24 cellular contexts compared by ENCODE assay signal in the genomic region with DNA sequence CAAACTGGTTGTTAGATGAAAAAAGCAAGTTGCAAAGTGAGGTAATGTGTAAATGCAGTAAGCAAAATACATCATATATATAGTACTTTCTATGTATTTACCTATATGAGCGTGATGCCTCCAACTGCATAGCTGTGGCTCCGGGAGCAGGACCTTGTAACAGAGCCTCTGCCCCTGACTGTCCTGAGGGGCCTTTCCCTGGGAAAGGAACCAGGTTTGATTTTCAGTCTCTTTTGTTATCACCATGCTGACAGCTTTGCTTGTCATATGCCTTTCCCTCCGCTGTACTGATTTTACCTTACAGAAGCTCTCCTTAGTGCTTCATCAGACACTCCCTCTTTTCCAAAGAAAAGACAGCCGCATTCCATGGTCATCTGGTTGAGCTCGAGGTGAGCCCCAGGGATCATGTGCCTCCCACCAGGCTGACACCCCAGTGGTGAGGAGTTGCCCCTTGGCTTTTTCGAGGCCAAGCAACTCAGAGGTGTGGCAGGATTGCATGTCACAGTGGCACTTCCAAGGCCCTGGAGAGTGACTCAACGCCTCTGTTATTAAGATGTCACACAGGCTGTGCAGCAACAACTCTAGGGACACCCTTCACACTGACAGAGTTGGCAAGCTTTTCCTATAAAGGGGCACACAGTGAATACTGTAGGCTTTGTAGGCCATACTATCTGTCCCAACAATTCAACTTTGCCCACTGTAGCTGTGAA.
DNase-seq lines count a peak whose midpoint lies in the region; ATAC-seq and TF ChIP-seq lines count a peak whose summit lies in the region.
"Had no signal": no experiment of that assay in that cellular context is flagged by ENCODE, and none has a peak within 500 bp of the region (broad histone marks: within the 10 kb centered on the region; RNA-seq: fewer than 3 reads in every experiment).

No MANE protein-coding gene starts in this region.

- H3K27ac ChIP-seq in Panc1 (ENCODE audit: low read length), result no peak overlapping the region
- H3K27ac ChIP-seq: gastrocnemius medialis, PC-9, psoas muscle, tibial nerve, VCaP had no signal

- peak overlapping the region; percentile 17 for H3K27ac Mint-ChIP-seq in stimulated activated naive B cell treated with anti-CD40 and anti-IgM and Interleukin-4, amounts not matched to agents 10 μg/mL and 1 μg/mL and 100 μg/mL, for 72 hours
- H3K27ac Mint-ChIP-seq: activated CD4-positive, alpha-beta memory T cell treated with anti-CD3 and anti-CD28 coated beads, Interleukin-2, amount 10 ng/mL, durations not matched to agents 7 days and 5 days; activated naive CD4-positive, alpha-beta T cell treated with anti-CD3 and anti-CD28 coated beads for 36 hours; activated T-cell treated with anti-CD3 and anti-CD28 coated beads, Interleukin-2, amount 50 U/mL, for 24 hours had no signal

- H3K36me3 ChIP-seq in Panc1 (ENCODE audit: control insufficient read depth, insufficient read depth, low read length), result no peaks in the 10 kb centered on the region
- H3K36me3 ChIP-seq: MG63 had no signal

- TF ChIP-seq CTCF in Panc1 (IDR thresholded peaks at IDR 0.05), result no peak

- in situ Hi-C loops in Panc1 (cut with HindIII; ENCODE audit: low pct_unique_long_range_greater_than_20kb, low sequenced_read_pairs), result no loop called here

- no peaks in the 10 kb centered on the region for H3K27me3 Mint-ChIP-seq in stimulated activated naive B cell treated with anti-CD40 and anti-IgM and Interleukin-4, amounts not matched to agents 10 μg/mL and 1 μg/mL and 100 μg/mL, for 72 hours
- H3K27me3 Mint-ChIP-seq: activated CD4-positive, alpha-beta memory T cell treated with anti-CD3 and anti-CD28 coated beads, Interleukin-2, amount 10 ng/mL, durations not matched to agents 7 days and 5 days; activated T-cell treated with anti-CD3 and anti-CD28 coated beads, Interleukin-2, amount 50 U/mL, for 24 hours; stimulated activated naive CD8-positive, alpha-beta T cell treated with anti-CD3 and anti-CD28 coated beads, Interleukin-15, amount 100 ng/mL, for 72 hours had no signal

- no TSS peak for BruUV-seq in Panc1 (replicated peaks; lab: Mats Ljungman, UMichigan)

- H3K4me3 ChIP-seq in Panc1 (ENCODE audit: low read depth in 2 of 2, low read length in 2 of 2), result no peak overlapping the region
- H3K4me3 ChIP-seq: gastrocnemius medialis, MG63, PC-9, psoas muscle, tibial nerve had no signal

- peaks cover 35 to 43% of the 10 kb centered on the region in 2 donors for H3K4me1 Mint-ChIP-seq in stimulated activated naive B cell treated with anti-CD40 and anti-IgM and Interleukin-4, amounts not matched to agents 10 μg/mL and 1 μg/mL and 100 μg/mL, for 72 hours
- H3K4me1 Mint-ChIP-seq: neural crest cell had no signal

- no peaks in the 10 kb centered on the region for H3K4me1 ChIP-seq in Panc1 (ENCODE audit: control insufficient read depth, insufficient read depth, low read length)
- H3K4me1 ChIP-seq: tibial nerve had no signal

- intact Hi-C loops in Panc1 (cut with micrococcal nuclease; ENCODE audit: unreplicated experiment) (loop anchor here (10.0 kb wide), 1 partner anchor 448 kb away; a partner anchor contains a TSS), left ventricle myocardium superior (cut with micrococcal nuclease) (no loop called here)

- no peak for DNase-seq in Panc1 (ENCODE audit: low read depth, low spot score)
- DNase-seq in left ventricle myocardium superior, result peak; percentile 54
- DNase-seq in stimulated activated naive B cell treated with anti-CD40 and anti-IgM and Interleukin-4, amounts not matched to agents 10 μg/mL and 1 μg/mL and 100 μg/mL, for 72 hours, result no peak
- DNase-seq in NOMO-1 treated with dmso at 0.1 percent for 144 hours (lab: John Stamatoyannopoulos, UW; ENCODE audit: unreplicated experiment), result no peak
- DNase-seq in glomerular visceral epithelial cell (ENCODE audit: extremely low spot score), result no peak
- DNase-seq: activated CD4-positive, alpha-beta memory T cell treated with anti-CD3 and anti-CD28 coated beads, Interleukin-2, amount 10 ng/mL, durations not matched to agents 7 days and 5 days; activated naive CD4-positive, alpha-beta T cell treated with anti-CD3 and anti-CD28 coated beads for 36 hours; activated T-cell treated with anti-CD3 and anti-CD28 coated beads, Interleukin-2, amount 50 U/mL, for 24 hours; effector CD8-positive, alpha-beta T cell; gastrocnemius medialis; MG63; midbrain; NCI-H187; NCI-H748 treated with DMSO at 0.1 percent for 48 hours; PC-9; psoas muscle; small intestine; T-helper 2 cell had no signal

- H3K9me3 ChIP-seq in Panc1 (ENCODE audit: control insufficient read depth, insufficient read depth, low read depth, low read length), result no peaks in the 10 kb centered on the region
- H3K9me3 ChIP-seq: gastrocnemius medialis, MG63, psoas muscle, tibial nerve had no signal

- POLR2A ChIA-PET in Panc1 (lab: Charles Lee), result no interaction called here

- no peaks in the 10 kb centered on the region for H3K27me3 ChIP-seq in Panc1 (ENCODE audit: control insufficient read depth, insufficient read depth, low read length)
- H3K27me3 ChIP-seq: gastrocnemius medialis, MG63, tibial nerve had no signal

- peaks cover 30 to 37% of the 10 kb centered on the region in 2 donors for H3K36me3 Mint-ChIP-seq in stimulated activated naive B cell treated with anti-CD40 and anti-IgM and Interleukin-4, amounts not matched to agents 10 μg/mL and 1 μg/mL and 100 μg/mL, for 72 hours

- ATAC-seq in HG02678 (IDR thresholded peaks at IDR 0.05; ENCODE audit: unreplicated experiment) (peak; percentile 20), Panc1 (0 out of 2 replicates have a peak, but pooled peaks have one; percentile 66), left ventricle myocardium superior (peak; percentile 97), GM18867 (IDR thresholded peaks at IDR 0.05; ENCODE audit: unreplicated experiment) (no peak)
- ATAC-seq in stimulated activated naive B cell treated with anti-CD40 and anti-IgM and Interleukin-4, amounts not matched to agents 10 μg/mL and 1 μg/mL and 100 μg/mL, for 72 hours (replicated peaks), result peak in 1 of 2 donors; percentile 23
- ATAC-seq: gastrocnemius medialis had no signal

- CTCF ChIA-PET in Panc1 (lab: Charles Lee), result no interaction called here

- no peaks in the 10 kb centered on the region for H3K9me3 Mint-ChIP-seq in stimulated activated naive B cell treated with anti-CD40 and anti-IgM and Interleukin-4, amounts not matched to agents 10 μg/mL and 1 μg/mL and 100 μg/mL, for 72 hours
- H3K9me3 Mint-ChIP-seq: activated CD4-positive, alpha-beta memory T cell treated with anti-CD3 and anti-CD28 coated beads, Interleukin-2, amount 10 ng/mL, durations not matched to agents 7 days and 5 days; activated naive CD4-positive, alpha-beta T cell treated with anti-CD3 and anti-CD28 coated beads for 36 hours; activated T-cell treated with anti-CD3 and anti-CD28 coated beads, Interleukin-2, amount 50 U/mL, for 24 hours; neural crest cell; stimulated activated naive CD8-positive, alpha-beta T cell treated with anti-CD3 and anti-CD28 coated beads, Interleukin-15, amount 100 ng/mL, for 72 hours had no signal

- no peak overlapping the region for H3K4me3 Mint-ChIP-seq in stimulated activated naive B cell treated with anti-CD40 and anti-IgM and Interleukin-4, amounts not matched to agents 10 μg/mL and 1 μg/mL and 100 μg/mL, for 72 hours
- H3K4me3 Mint-ChIP-seq: activated CD4-positive, alpha-beta memory T cell treated with anti-CD3 and anti-CD28 coated beads, Interleukin-2, amount 10 ng/mL, durations not matched to agents 7 days and 5 days; activated naive CD4-positive, alpha-beta T cell treated with anti-CD3 and anti-CD28 coated beads for 36 hours; activated T-cell treated with anti-CD3 and anti-CD28 coated beads, Interleukin-2, amount 50 U/mL, for 24 hours; neural crest cell; stimulated activated naive CD8-positive, alpha-beta T cell treated with anti-CD3 and anti-CD28 coated beads, Interleukin-15, amount 100 ng/mL, for 72 hours had no signal
